ENCODE assay signal across 14 cellular contexts in genomic region chr3:27022096-27022761, GRCh38.
DNase-seq lines count a peak whose midpoint lies in the region; ATAC-seq, FAIRE-seq and TF ChIP-seq lines count a peak whose summit lies in the region.
"Had no signal": no experiment of that assay in that cellular context is flagged by ENCODE, and none has a peak within 500 bp of the region (broad histone marks: within the 10 kb centered on the region; RNA-seq: fewer than 3 reads in every experiment).

No MANE protein-coding gene starts in this region.

- no peak overlapping the region for H3K4me3 ChIP-seq in AG10803 (ENCODE audit: low read length)
- H3K4me3 ChIP-seq in HCT116 (replicated peaks in 1 of 2; ENCODE audit: low read depth in 1 of 2, low read length in 2 of 2): no peak overlapping the region
- H3K4me3 ChIP-seq in H1 (ENCODE audit: extremely low read depth in 1 of 4, insufficient read depth in 2 of 4, low read depth in 3 of 4, low read length in 4 of 4): no peak overlapping the region
- H3K4me3 ChIP-seq: esophagus muscularis mucosa, right atrium auricular region had no signal

- no peak overlapping the region for H3K14ac ChIP-seq in H1 (ENCODE audit: insufficient read length)

- H3K56ac ChIP-seq in H1 (replicated peaks; ENCODE audit: insufficient read length, low read depth, low read length): no peak overlapping the region

- H4K5ac ChIP-seq in H1 (ENCODE audit: insufficient read length, low read depth, low read length): no peak overlapping the region

- no peak overlapping the region for H3K4me2 ChIP-seq in HCT116 (ENCODE audit: low read length)
- no peak overlapping the region for H3K4me2 ChIP-seq in H1 (ENCODE audit: insufficient read depth in 1 of 2, low read depth in 2 of 2, low read length in 2 of 2)

- H3K27ac ChIP-seq in HCT116 (ENCODE audit: low read depth, low read length) (no peak overlapping the region), H1 (ENCODE audit: low read depth, low read length) (no peak overlapping the region)
- H3K27ac ChIP-seq: esophagus muscularis mucosa, right atrium auricular region had no signal

- H2AFZ ChIP-seq in HCT116 (ENCODE audit: low read depth, low read length, poor library complexity, severe bottlenecking) (no peak overlapping the region), H1 (ENCODE audit: low read length) (no peak overlapping the region)

- 0 out of 2 replicates have a peak, but pooled peaks have one; percentile 8 for TF ChIP-seq RAD21 in HCT116 (IDR thresholded peaks at IDR 0.05; ENCODE audit: low read depth)
- peak; percentile 45 to 58 for TF ChIP-seq RAD21 in H1 (IDR thresholded peaks at IDR 0.05 in 1 of 2, conservative IDR thresholded peaks at IDR 0.05 in 1 of 2; ENCODE audit: low read depth in 2 of 2, low read length in 2 of 2)

- H2BK5ac ChIP-seq in H1 (ENCODE audit: low read depth, low read length): no peak overlapping the region

- H3K23ac ChIP-seq in H1 (ENCODE audit: insufficient read length): no peak overlapping the region

- H4K8ac ChIP-seq in H1 (ENCODE audit: extremely low read depth, insufficient read depth, low read length): no peak overlapping the region

- RAD21 ChIA-PET in HCT116 (lab: Charles Lee; ENCODE audit: low non-redundant PET in 1 of 2, low total read pairs in 2 of 2, uncharacterized antibody in 2 of 2, unreplicated experiment in 2 of 2): interaction anchor here in 1 of 2 experiments (0.5 kb wide), 1 partner anchor 392 kb away, joined by 4 read pairs; no protein-coding TSS in a partner anchor

- CTCF ChIA-PET in HCT116 (lab: Charles Lee) (interaction anchor here (1.2 kb wide), 1 partner anchor 84 kb away, joined by 3 read pairs; no protein-coding TSS in a partner anchor), H1 (lab: Charles Lee; ENCODE audit: partially characterized antibody) (interaction anchor here (0.7 to 2.4 kb wide), 12 partner anchors 9 to 775 kb away, joined by 3 to 16 read pairs (median 4); no protein-coding TSS in a partner anchor), HEK293T (lab: Yijun Ruan, JAX) (no interaction called here)

- no TSS peak for BruUV-seq in HCT116 (replicated peaks; lab: Mats Ljungman, UMichigan)

- H3K9ac ChIP-seq in HCT116 (ENCODE audit: low read length) (no peak overlapping the region), H1 (replicated peaks in 1 of 4; ENCODE audit: extremely low read depth in 1 of 4, low read depth in 3 of 4, low read length in 3 of 4) (no peak overlapping the region)

- no peak overlapping the region for H2AK5ac ChIP-seq in H1 (ENCODE audit: low read depth, low read length)

- no peak overlapping the region for H3K4ac ChIP-seq in H1 (replicated peaks; ENCODE audit: insufficient read length, low read depth, low read length)

- TF ChIP-seq POLR2A in HCT116 (IDR thresholded peaks at IDR 0.05; ENCODE audit: borderline replicate concordance, extremely low read depth, insufficient read depth, insufficient read length): no peak
- no peak for TF ChIP-seq POLR2A in H1 (IDR thresholded peaks at IDR 0.05; ENCODE audit: control extremely low read depth in 1 of 2, low read depth in 2 of 2, low read length in 2 of 2)

- ATAC-seq in HCT116: peak; percentile 73; the same call in 1 of the 2 replicates

- no peak overlapping the region for H2BK15ac ChIP-seq in H1 (ENCODE audit: low read length)

- H3K27me3 ChIP-seq in HCT116 (ENCODE audit: insufficient read depth, low read length) (peaks cover 1% of the 10 kb centered on the region; the same call in 1 of the 2 replicates), H1 (replicated peaks in 1 of 4; ENCODE audit: control insufficient read depth in 3 of 4, extremely low read depth in 1 of 4, insufficient read depth in 3 of 4, low read length in 3 of 4) (no peaks in the 10 kb centered on the region)
- H3K27me3 ChIP-seq: esophagus muscularis mucosa, right atrium auricular region had no signal

- no peaks in the 10 kb centered on the region for H3K9me2 ChIP-seq in HCT116 (ENCODE audit: insufficient read depth)

- H3K79me2 ChIP-seq in HCT116 (ENCODE audit: insufficient read depth, low read length) (no peaks in the 10 kb centered on the region), H1 (ENCODE audit: control insufficient read depth in 1 of 2, insufficient read depth in 2 of 2, low read length in 2 of 2) (no peaks in the 10 kb centered on the region)

- no peaks in the 10 kb centered on the region for H3K9me3 ChIP-seq in HCT116 (ENCODE audit: control insufficient read depth in 1 of 2, insufficient read depth in 1 of 2, low read depth in 1 of 2, low read length in 2 of 2)
- H3K9me3 ChIP-seq in H1 (ENCODE audit: insufficient read depth in 2 of 2, low read depth in 1 of 2, low read length in 1 of 2): no peaks in the 10 kb centered on the region
- H3K9me3 ChIP-seq: esophagus muscularis mucosa, right atrium auricular region had no signal

- no peak for TF ChIP-seq CTCF in AG10803 (conservative IDR thresholded peaks at IDR 0.05; ENCODE audit: low read length)
- peak in 2 of 3 experiments; percentile 31 to 40; a peak in 3 of 6 replicates for TF ChIP-seq CTCF in HCT116 (IDR thresholded peaks at IDR 0.05 in 2 of 3, conservative IDR thresholded peaks at IDR 0.05 in 1 of 3; ENCODE audit: borderline replicate concordance in 1 of 3, insufficient read depth in 1 of 3, low read depth in 2 of 3, low read length in 2 of 3)
- TF ChIP-seq CTCF in H1 (IDR thresholded peaks at IDR 0.05; ENCODE audit: control extremely low read depth in 1 of 3, insufficient read depth in 1 of 3, low read depth in 1 of 3, low read length in 3 of 3): peak; percentile 33 to 71 (median 44); a peak in 3 of 4 replicates

- 52% methylated on average over 5 of the region's 5 CpGs; no CpG with 5 or more reads in 1 of the 2 experiments for WGBS in H1 (ENCODE audit: extremely low coverage in 1 of 2, insufficient coverage in 1 of 2, insufficient read length in 1 of 2, insufficient replicate concordance in 2 of 2, low coverage in 1 of 2, low lambda C conversion rate in 2 of 2, missing lambda C conversion rate in 1 of 2), 2 experiments

- H4K91ac ChIP-seq in H1 (replicated peaks; ENCODE audit: insufficient read length, low read length): no peak overlapping the region

- 0 out of 2 replicates have a peak overlapping the region, but pooled peaks have one; percentile 24 for H2BK20ac ChIP-seq in H1 (ENCODE audit: low read length)

- H4K20me1 ChIP-seq in HCT116 (ENCODE audit: insufficient read depth) (no peaks in the 10 kb centered on the region), H1 (replicated peaks in 1 of 2; ENCODE audit: control insufficient read depth in 1 of 2, insufficient read depth in 2 of 2, low read length in 2 of 2) (no peaks in the 10 kb centered on the region)

- peak overlapping the region; percentile 10; the same call in 1 of the 2 replicates for H2BK12ac ChIP-seq in H1 (ENCODE audit: low read depth, low read length)

- H2BK120ac ChIP-seq in H1 (replicated peaks; ENCODE audit: low read depth, low read length): no peak overlapping the region

- no peak for TF ChIP-seq EP300 in H1 (IDR thresholded peaks at IDR 0.05; ENCODE audit: borderline replicate concordance in 1 of 2, low read depth in 2 of 2, low read length in 2 of 2)

- intact Hi-C loops in HCT116 (cut with micrococcal nuclease): no loop called here

- POLR2A ChIA-PET in HCT116 (lab: Charles Lee): no interaction called here
- POLR2A ChIA-PET in H1 (lab: Charles Lee; ENCODE audit: partially characterized antibody): no interaction called here
- POLR2A ChIA-PET in HEK293T (lab: Yijun Ruan, JAX): no interaction called here

- FAIRE-seq in H1 (lab: Jason Lieb, UNC): peak; percentile 88
- FAIRE-seq: GM12891 had no signal

- H3K36me3 ChIP-seq in HCT116 (ENCODE audit: control insufficient read depth in 1 of 2, insufficient read depth in 2 of 2, low read length in 2 of 2): no peaks in the 10 kb centered on the region; a peak in 1 of 4 replicates
- no peaks in the 10 kb centered on the region; a peak in 1 of 8 replicates for H3K36me3 ChIP-seq in H1 (ENCODE audit: control insufficient read depth in 2 of 4, insufficient read depth in 4 of 4, low read length in 3 of 4)
- H3K36me3 ChIP-seq: esophagus muscularis mucosa, right atrium auricular region had no signal

- H3K23me2 ChIP-seq in H1 (ENCODE audit: low read depth, low read length): peaks cover 2% of the 10 kb centered on the region

- no peaks in the 10 kb centered on the region for H3K79me1 ChIP-seq in H1 (ENCODE audit: low read depth, low read length)

- H3K4me1 ChIP-seq in HCT116 (ENCODE audit: control insufficient read depth in 1 of 2, insufficient read depth in 2 of 2, low read length in 2 of 2): no peaks in the 10 kb centered on the region
- peaks cover 2 to 11% (median 6%) of the 10 kb centered on the region in 4 experiments; a peak in 3 of 7 replicates for H3K4me1 ChIP-seq in H1 (replicated peaks in 1 of 4; ENCODE audit: control insufficient read depth in 3 of 4, insufficient read depth in 4 of 4, low read length in 3 of 4)
- H3K4me1 ChIP-seq: esophagus muscularis mucosa, right atrium auricular region had no signal

- DNase-seq in AG10803 (ENCODE audit: low read depth) (peak; percentile 0), HCT116 (ENCODE audit: low read depth, low spot score) (no peak), NOMO-1 treated with DMSO at 0.1 percent for 48 hours (lab: John Stamatoyannopoulos, UW; ENCODE audit: unreplicated experiment) (peak; percentile 76), H1 (ENCODE audit: low read depth in 1 of 2, low spot score in 2 of 2) (no peak), AG20443 (ENCODE audit: low spot score) (no peak), cortex of kidney (lab: John Stamatoyannopoulos, UW) (no peak), HEK293T (ENCODE audit: extremely low spot score) (no peak)
- DNase-seq in activated CD4-positive, alpha-beta T cell treated with anti-CD3 and anti-CD28 coated beads for 4 hours: no peak
- DNase-seq: islet precursor cell, NCI-H1436 treated with DMSO at 0.1 percent for 48 hours, NCI-H345 had no signal

- no peak overlapping the region; the same call in 1 of the 2 replicates for H3K18ac ChIP-seq in H1 (ENCODE audit: extremely low read depth, low read length)

TF ChIP-seq in HCT116, 20 proteins besides CTCF, POLR2A, EP300 and RAD21 (continues in another document):
- TF ChIP-seq SIN3A (IDR thresholded peaks at IDR 0.05; ENCODE audit: low read depth): no peak
- TF ChIP-seq POLR2AphosphoS5 (IDR thresholded peaks at IDR 0.05; ENCODE audit: low read depth, low read length): no peak
- no peak for TF ChIP-seq EZH2phosphoT487 (IDR thresholded peaks at IDR 0.05; ENCODE audit: borderline replicate concordance)
- TF ChIP-seq SP1 (IDR thresholded peaks at IDR 0.05; ENCODE audit: low read depth): no peak

TF ChIP-seq in H1, 55 proteins besides CTCF, POLR2A, EP300 and RAD21 (continues in another document):
- TF ChIP-seq JUND (IDR thresholded peaks at IDR 0.05; ENCODE audit: low read length): no peak
- no peak for TF ChIP-seq POLR2AphosphoS5 (IDR thresholded peaks at IDR 0.05; ENCODE audit: low read depth, low read length)
- TF ChIP-seq TEAD4 (IDR thresholded peaks at IDR 0.05; ENCODE audit: low read depth, low read length): 0 out of 2 replicates have a peak, but pooled peaks have one; percentile 22

TF ChIP-seq in HEK293T, 16 proteins besides CTCF, POLR2A, EP300 and RAD21 (continues in another document):
- TF ChIP-seq SP1 (IDR thresholded peaks at IDR 0.05) (no peak), CTBP1 (IDR thresholded peaks at IDR 0.05; ENCODE audit: borderline replicate concordance) (no peak), NFRKB (IDR thresholded peaks at IDR 0.05) (no peak), LEF1 (IDR thresholded peaks at IDR 0.05; ENCODE audit: borderline replicate concordance) (no peak), FOXM1 (IDR thresholded peaks at IDR 0.05; ENCODE audit: borderline replicate concordance) (no peak), HDGF (IDR thresholded peaks at IDR 0.05; ENCODE audit: borderline replicate concordance) (no peak)

Comparison
In these comparisons a context has a peak if more than half of its experiments do, and no peak if none do; other contexts are left out.
1. DNase-seq: peak in AG10803 (single experiment) and NOMO-1 treated with DMSO at 0.1 percent for 48 hours (single experiment); none in HCT116 (single experiment), H1 (0 of 2), AG20443 (single experiment), cortex of kidney (single experiment), activated CD4-positive, alpha-beta T cell treated with anti-CD3 and anti-CD28 coated beads for 4 hours (0 of 2) and HEK293T (single experiment).